Comparison of ENCODE assay signal across 18 cellular contexts in the genomic region with DNA sequence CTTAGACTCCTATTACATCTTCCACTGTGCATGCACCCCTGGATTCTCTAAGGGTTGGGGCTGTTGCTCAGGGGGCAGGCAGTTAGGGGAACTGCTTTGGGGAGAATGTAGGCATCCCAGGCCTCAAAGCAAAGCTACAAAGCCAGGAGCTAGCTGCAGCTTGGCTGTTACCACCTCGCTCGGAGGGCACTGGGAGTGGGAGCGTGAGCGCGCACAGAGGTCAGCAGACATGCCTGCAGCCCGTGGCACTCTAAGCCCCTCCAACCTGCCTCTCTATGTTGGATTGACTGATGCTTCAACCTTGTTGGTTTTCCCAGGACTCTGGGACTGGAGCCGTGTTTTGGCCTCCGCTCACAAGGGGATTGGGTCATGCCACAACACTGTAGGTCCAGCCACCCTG.
DNase-seq lines count a peak whose midpoint lies in the region; ATAC-seq and TF ChIP-seq lines count a peak whose summit lies in the region.
"Had no signal": no experiment of that assay in that cellular context is flagged by ENCODE, and none has a peak within 500 bp of the region (broad histone marks: within the 10 kb centered on the region; RNA-seq: fewer than 3 reads in every experiment).

No MANE protein-coding gene starts in this region.

- in situ Hi-C loops in transverse colon (cut with MboI; ENCODE audit: low pct_ligation_motif_present in 1 of 4, low pct_unique_long_range_greater_than_20kb in 1 of 4, low sequenced_read_pairs in 3 of 4) = no loop called here

- H3K27me3 Mint-ChIP-seq in activated CD4-positive, alpha-beta memory T cell treated with anti-CD3 and anti-CD28 coated beads for 36 hours = no peaks in the 10 kb centered on the region
- H3K27me3 Mint-ChIP-seq in activated CD4-positive, alpha-beta memory T cell treated with anti-CD3 and anti-CD28 coated beads, Interleukin-2, amount 10 ng/mL, durations not matched to agents 7 days and 5 days = peaks cover 15% of the 10 kb centered on the region
- peaks cover 21% of the 10 kb centered on the region for H3K27me3 Mint-ChIP-seq in nephron (ENCODE audit: low read depth)
- H3K27me3 Mint-ChIP-seq in activated CD8-positive, alpha-beta memory T cell treated with anti-CD3 and anti-CD28 coated beads, Interleukin-2, amount 10 ng/mL, durations not matched to agents 7 days and 5 days = peaks cover 36% of the 10 kb centered on the region
- peaks cover 0 to 3% (median 1%) of the 10 kb centered on the region in 3 donors for H3K27me3 Mint-ChIP-seq in immature natural killer cell (ENCODE audit: low read depth in 3 of 3)

- H3K27me3 ChIP-seq in transverse colon = no peaks in the 10 kb centered on the region

- intact Hi-C loops in activated CD4-positive, alpha-beta memory T cell treated with anti-CD3 and anti-CD28 coated beads for 36 hours (cut with micrococcal nuclease) = no loop called here
- intact Hi-C loops in transverse colon (cut with DNase I; ENCODE audit: low total_unique reads) = no loop called here

- no peak for TF ChIP-seq POLR2A in transverse colon (IDR thresholded peaks at IDR 0.05)

- no peak overlapping the region for H3K27ac ChIP-seq in transverse colon
- H3K27ac ChIP-seq: 22Rv1, C4-2B had no signal

- no peaks in the 10 kb centered on the region for H3K9me3 Mint-ChIP-seq in activated CD4-positive, alpha-beta memory T cell treated with anti-CD3 and anti-CD28 coated beads for 36 hours
- H3K9me3 Mint-ChIP-seq in activated CD4-positive, alpha-beta memory T cell treated with anti-CD3 and anti-CD28 coated beads, Interleukin-2, amount 10 ng/mL, durations not matched to agents 7 days and 5 days = no peaks in the 10 kb centered on the region
- no peaks in the 10 kb centered on the region for H3K9me3 Mint-ChIP-seq in nephron
- no peaks in the 10 kb centered on the region for H3K9me3 Mint-ChIP-seq in activated CD8-positive, alpha-beta memory T cell treated with anti-CD3 and anti-CD28 coated beads, Interleukin-2, amount 10 ng/mL, durations not matched to agents 7 days and 5 days (ENCODE audit: low read depth)
- no peaks in the 10 kb centered on the region for H3K9me3 Mint-ChIP-seq in immature natural killer cell

- TF ChIP-seq EP300 in transverse colon (IDR thresholded peaks at IDR 0.05; ENCODE audit: low read depth) = no peak

- H3K36me3 Mint-ChIP-seq in activated CD4-positive, alpha-beta memory T cell treated with anti-CD3 and anti-CD28 coated beads for 36 hours = no peaks in the 10 kb centered on the region
- no peaks in the 10 kb centered on the region for H3K36me3 Mint-ChIP-seq in activated CD4-positive, alpha-beta memory T cell treated with anti-CD3 and anti-CD28 coated beads, Interleukin-2, amount 10 ng/mL, durations not matched to agents 7 days and 5 days (ENCODE audit: low read depth)
- H3K36me3 Mint-ChIP-seq in nephron (ENCODE audit: low read depth) (no peaks in the 10 kb centered on the region), immature natural killer cell (no peaks in the 10 kb centered on the region)
- H3K36me3 Mint-ChIP-seq in activated CD8-positive, alpha-beta memory T cell treated with anti-CD3 and anti-CD28 coated beads, Interleukin-2, amount 10 ng/mL, durations not matched to agents 7 days and 5 days = no peaks in the 10 kb centered on the region

- no peak overlapping the region for H3K4me3 Mint-ChIP-seq in activated CD4-positive, alpha-beta memory T cell treated with anti-CD3 and anti-CD28 coated beads for 36 hours
- H3K4me3 Mint-ChIP-seq in activated CD4-positive, alpha-beta memory T cell treated with anti-CD3 and anti-CD28 coated beads, Interleukin-2, amount 10 ng/mL, durations not matched to agents 7 days and 5 days = no peak overlapping the region
- H3K4me3 Mint-ChIP-seq in nephron (no peak overlapping the region), immature natural killer cell (no peak overlapping the region)
- H3K4me3 Mint-ChIP-seq in activated CD8-positive, alpha-beta memory T cell treated with anti-CD3 and anti-CD28 coated beads, Interleukin-2, amount 10 ng/mL, durations not matched to agents 7 days and 5 days = no peak overlapping the region

- H3K4me1 ChIP-seq in transverse colon = peaks cover 19 to 27% (median 22%) of the 10 kb centered on the region in 4 donors

- 94% methylated on average over 8 of the region's 8 CpGs; no CpG with 5 or more reads in 1 of the 2 donors for WGBS in transverse colon (ENCODE audit: low coverage in 1 of 2), 2 donors

- ATAC-seq in activated CD8-positive, alpha-beta memory T cell treated with anti-CD3 and anti-CD28 coated beads, Interleukin-2, amount 10 ng/mL, durations not matched to agents 7 days and 5 days = no peak
- ATAC-seq: Panc1 had no signal

- H3K9me3 ChIP-seq in transverse colon = no peaks in the 10 kb centered on the region

- no peaks in the 10 kb centered on the region for H3K36me3 ChIP-seq in transverse colon

- no peak overlapping the region for H3K27ac Mint-ChIP-seq in activated CD4-positive, alpha-beta memory T cell treated with anti-CD3 and anti-CD28 coated beads for 36 hours
- no peak overlapping the region for H3K27ac Mint-ChIP-seq in activated CD4-positive, alpha-beta memory T cell treated with anti-CD3 and anti-CD28 coated beads, Interleukin-2, amount 10 ng/mL, durations not matched to agents 7 days and 5 days
- H3K27ac Mint-ChIP-seq in nephron (peak overlapping the region; percentile 42 to 72 (median 60)), immature natural killer cell (no peak overlapping the region)
- no peak overlapping the region for H3K27ac Mint-ChIP-seq in activated CD8-positive, alpha-beta memory T cell treated with anti-CD3 and anti-CD28 coated beads, Interleukin-2, amount 10 ng/mL, durations not matched to agents 7 days and 5 days

- no peaks in the 10 kb centered on the region for H3K4me1 Mint-ChIP-seq in activated CD4-positive, alpha-beta memory T cell treated with anti-CD3 and anti-CD28 coated beads for 36 hours (ENCODE audit: low read depth)
- H3K4me1 Mint-ChIP-seq in activated CD4-positive, alpha-beta memory T cell treated with anti-CD3 and anti-CD28 coated beads, Interleukin-2, amount 10 ng/mL, durations not matched to agents 7 days and 5 days = no peaks in the 10 kb centered on the region
- H3K4me1 Mint-ChIP-seq in nephron = peaks cover 75% of the 10 kb centered on the region
- no peaks in the 10 kb centered on the region for H3K4me1 Mint-ChIP-seq in activated CD8-positive, alpha-beta memory T cell treated with anti-CD3 and anti-CD28 coated beads, Interleukin-2, amount 10 ng/mL, durations not matched to agents 7 days and 5 days
- peaks cover 21 to 25% of the 10 kb centered on the region in 2 donors for H3K4me1 Mint-ChIP-seq in immature natural killer cell

- CTCF ChIA-PET in activated CD4-positive, alpha-beta memory T cell treated with anti-CD3 and anti-CD28 coated beads for 36 hours (lab: Charles Lee) = no interaction called here
- CTCF ChIA-PET in activated CD4-positive, alpha-beta memory T cell treated with anti-CD3 and anti-CD28 coated beads, Interleukin-2, amount 10 ng/mL, durations not matched to agents 7 days and 5 days (lab: Charles Lee) = interaction anchor here (1.2 kb wide), 1 partner anchor 35 kb away, joined by 3 read pairs; no protein-coding TSS in a partner anchor
- CTCF ChIA-PET in activated CD8-positive, alpha-beta memory T cell treated with anti-CD3 and anti-CD28 coated beads, Interleukin-2, amount 10 ng/mL, durations not matched to agents 7 days and 5 days (lab: Charles Lee) = no interaction called here

- POLR2A ChIA-PET in activated CD4-positive, alpha-beta memory T cell treated with anti-CD3 and anti-CD28 coated beads for 36 hours (lab: Charles Lee) = no interaction called here
- POLR2A ChIA-PET in activated CD4-positive, alpha-beta memory T cell treated with anti-CD3 and anti-CD28 coated beads, Interleukin-2, amount 10 ng/mL, durations not matched to agents 7 days and 5 days (lab: Charles Lee) = no interaction called here

- peak; percentile 4 for DNase-seq in activated CD4-positive, alpha-beta memory T cell treated with anti-CD3 and anti-CD28 coated beads for 36 hours
- DNase-seq in activated CD4-positive, alpha-beta memory T cell treated with anti-CD3 and anti-CD28 coated beads, Interleukin-2, amount 10 ng/mL, durations not matched to agents 7 days and 5 days = no peak
- peak; percentile 41 for DNase-seq in ecto neural progenitor cell (ENCODE audit: low spot score)
- DNase-seq in transverse colon = peak; percentile 7
- DNase-seq in activated CD8-positive, alpha-beta memory T cell treated with anti-CD3 and anti-CD28 coated beads, Interleukin-2, amount 10 ng/mL, durations not matched to agents 7 days and 5 days = no peak
- DNase-seq in immature natural killer cell = no peak
- DNase-seq in NCI-H1694 (lab: John Stamatoyannopoulos, UW) = no peak
- DNase-seq: AML-193, DMS79, GOT3, MM.1S, NCI-H1105, NCI-H2081 treated with DMSO at 0.1 percent for 48 hours, NCI-H446 treated with DMSO at 0.1 percent for 48 hours had no signal

- no peak overlapping the region for H3K4me3 ChIP-seq in transverse colon

- TF ChIP-seq CTCF in nephron (IDR thresholded peaks at IDR 0.05; ENCODE audit: unreplicated experiment in 3 of 3) (no peak), transverse colon (IDR thresholded peaks at IDR 0.05) (no peak)

Comparison
In these comparisons a context has a peak if more than half of its experiments do, and no peak if none do; other contexts are left out.
1. DNase-seq: peak in activated CD4-positive, alpha-beta memory T cell treated with anti-CD3 and anti-CD28 coated beads for 36 hours (single experiment), ecto neural progenitor cell (single experiment) and transverse colon (single experiment); none in activated CD4-positive, alpha-beta memory T cell treated with anti-CD3 and anti-CD28 coated beads, Interleukin-2, amount 10 ng/mL, durations not matched to agents 7 days and 5 days (single experiment), activated CD8-positive, alpha-beta memory T cell treated with anti-CD3 and anti-CD28 coated beads, Interleukin-2, amount 10 ng/mL, durations not matched to agents 7 days and 5 days (single experiment), immature natural killer cell (0 of 3) and NCI-H1694 (single experiment).
2. H3K27ac Mint-ChIP-seq: peak in nephron (3 of 3); none in activated CD4-positive, alpha-beta memory T cell treated with anti-CD3 and anti-CD28 coated beads for 36 hours (single experiment), activated CD4-positive, alpha-beta memory T cell treated with anti-CD3 and anti-CD28 coated beads, Interleukin-2, amount 10 ng/mL, durations not matched to agents 7 days and 5 days (single experiment), activated CD8-positive, alpha-beta memory T cell treated with anti-CD3 and anti-CD28 coated beads, Interleukin-2, amount 10 ng/mL, durations not matched to agents 7 days and 5 days (single experiment) and immature natural killer cell (0 of 6).